ENCODE assay signal across 1 cellular context in the genomic region with DNA sequence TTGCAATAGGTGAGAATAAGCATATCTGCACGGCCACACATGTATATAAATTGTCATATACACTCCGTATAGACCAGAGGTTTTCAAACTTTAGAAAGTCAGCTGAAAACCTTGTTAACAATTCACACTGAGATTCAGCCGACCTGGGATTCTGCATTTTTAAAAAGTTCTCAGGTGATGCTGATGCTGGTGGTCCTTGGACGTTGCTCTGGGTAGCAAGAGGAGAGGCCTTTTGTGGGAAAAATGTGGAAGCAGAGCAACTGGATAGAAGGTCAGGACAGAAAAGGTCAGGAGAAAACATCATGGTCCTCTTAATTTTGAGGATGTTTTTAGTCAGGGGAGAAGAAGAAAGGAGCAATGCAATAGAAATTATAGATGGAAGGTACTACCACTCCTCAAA. TPM values are rescaled to one million over a fixed set of nuclear protein-coding genes. Genes with fewer than 3 reads are reported as not detected.
"Had no signal": no experiment of that assay in that cellular context is flagged by ENCODE, and none has a peak within 500 bp of the region (broad histone marks: within the 10 kb centered on the region; RNA-seq: fewer than 3 reads in every experiment).

No MANE protein-coding gene starts in this region.

RNA-seq across cellular contexts. Expression of a gene that starts 52.9 kb away (rescaled TPM):
- total RNA-seq: G401 had no signal
